ENCODE assay signal across 8 cellular contexts in genomic region chr1:18955116-18955441, GRCh38. TPM values are rescaled to one million over a fixed set of nuclear protein-coding genes. Genes with fewer than 3 reads are reported as not detected.
A peak's percentile ranks its signal among the peaks of the same experiment; 100 is the strongest.
DNase-seq lines count a peak whose midpoint lies in the region; ATAC-seq and TF ChIP-seq lines count a peak whose summit lies in the region.

No MANE protein-coding gene starts in this region.

- H3K36me3 ChIP-seq in body of pancreas (replicated peaks in 1 of 2; ENCODE audit: insufficient read depth in 1 of 2, low read depth in 2 of 2), result no peaks in the 10 kb centered on the region
- H3K36me3 ChIP-seq in lower lobe of right lung, result no peaks in the 10 kb centered on the region
- H3K36me3 ChIP-seq in transverse colon, result no peaks in the 10 kb centered on the region

- peak overlapping the region; percentile 89 for H3K4me3 Mint-ChIP-seq in activated T-cell treated with anti-CD3 and anti-CD28 coated beads, Interleukin-2, amount 50 U/mL, for 4 hours

- H3K9me3 Mint-ChIP-seq in activated T-cell treated with anti-CD3 and anti-CD28 coated beads, Interleukin-2, amount 50 U/mL, for 4 hours, result no peaks in the 10 kb centered on the region

- no peaks in the 10 kb centered on the region for H3K27me3 Mint-ChIP-seq in activated T-cell treated with anti-CD3 and anti-CD28 coated beads, Interleukin-2, amount 50 U/mL, for 4 hours (ENCODE audit: low read depth)

- H3K9me3 ChIP-seq in body of pancreas (no peaks in the 10 kb centered on the region), lower lobe of right lung (no peaks in the 10 kb centered on the region), transverse colon (no peaks in the 10 kb centered on the region)

- H3K27ac ChIP-seq in body of pancreas (peak overlapping the region; percentile 77 to 87 (median 83)), lower lobe of right lung (peak overlapping the region; percentile 83), transverse colon (peak overlapping the region; percentile 82 to 91 (median 88))

- peaks cover 2% of the 10 kb centered on the region for H3K36me3 Mint-ChIP-seq in activated T-cell treated with anti-CD3 and anti-CD28 coated beads, Interleukin-2, amount 50 U/mL, for 4 hours (ENCODE audit: insufficient read depth)

- H3K4me1 ChIP-seq in body of pancreas, result peaks cover 60% of the 10 kb centered on the region
- H3K4me1 ChIP-seq in lower lobe of right lung, result peaks cover 61% of the 10 kb centered on the region
- peaks cover 7 to 59% (median 39%) of the 10 kb centered on the region in 4 donors for H3K4me1 ChIP-seq in transverse colon

- H3K4me3 ChIP-seq in body of pancreas, result peak overlapping the region; percentile 24 to 76
- H3K4me3 ChIP-seq in lower lobe of right lung, result peak overlapping the region; percentile 75
- peak overlapping the region; percentile 62 to 91 (median 76) for H3K4me3 ChIP-seq in transverse colon

- 2 to 12% methylated on average over 6 of the region's 6 CpGs for WGBS in body of pancreas, 2 donors
- WGBS in transverse colon (ENCODE audit: low coverage in 1 of 2), 2 donors, result 18 to 26% methylated on average over 3 to 6 of the region's 6 CpGs

- no peak for ATAC-seq in activated T-cell treated with anti-CD3 and anti-CD28 coated beads, Interleukin-2, amount 50 U/mL, for 4 hours
- ATAC-seq in body of pancreas, result no peak
- no peak for ATAC-seq in lower lobe of right lung

- TF ChIP-seq CTCF in body of pancreas (IDR thresholded peaks at IDR 0.05) (no peak), lower lobe of right lung (IDR thresholded peaks at IDR 0.05) (no peak), transverse colon (IDR thresholded peaks at IDR 0.05) (no peak)

- in situ Hi-C loops in transverse colon (cut with MboI; ENCODE audit: low pct_ligation_motif_present in 1 of 4, low pct_unique_long_range_greater_than_20kb in 1 of 4, low sequenced_read_pairs in 3 of 4), result no loop called here

- no peak for TF ChIP-seq EP300 in transverse colon (IDR thresholded peaks at IDR 0.05; ENCODE audit: low read depth)

- DNase-seq in activated T-cell treated with anti-CD3 and anti-CD28 coated beads, Interleukin-2, amount 50 U/mL, for 4 hours, result no peak
- no peak for DNase-seq in activated T-cell treated with anti-CD3 and anti-CD28 coated beads, Interleukin-2, amount 50 U/mL, for 1 hour
- DNase-seq in body of pancreas, result no peak
- no peak for DNase-seq in lower lobe of right lung
- DNase-seq in transverse colon, result no peak
- no peak for DNase-seq in RKO (ENCODE audit: low spot score)
- DNase-seq in epidermal melanocyte (ENCODE audit: insufficient read length, low spot score), result no peak
- DNase-seq in NCI-H748 treated with DMSO at 0.1 percent for 48 hours (lab: John Stamatoyannopoulos, UW), result no peak

- intact Hi-C loops in body of pancreas (cut with DNase I) (loop anchor here (10.0 kb wide), 1 partner anchor 50 kb away; the partner anchor contains the start of gene ALDH4A1), lower lobe of right lung (cut with DNase I) (no loop called here), transverse colon (cut with DNase I; ENCODE audit: low total_unique reads) (loop anchor here (5.0 kb wide), 1 partner anchor 48 kb away; no protein-coding TSS in a partner anchor)

- TF ChIP-seq POLR2A in body of pancreas (IDR thresholded peaks at IDR 0.05) (peak in 1 of 3 donors; percentile 5), transverse colon (IDR thresholded peaks at IDR 0.05) (no peak)

- peaks cover 66% of the 10 kb centered on the region for H3K4me1 Mint-ChIP-seq in activated T-cell treated with anti-CD3 and anti-CD28 coated beads, Interleukin-2, amount 50 U/mL, for 4 hours (ENCODE audit: low read depth)

- no peaks in the 10 kb centered on the region for H3K27me3 ChIP-seq in body of pancreas
- H3K27me3 ChIP-seq in lower lobe of right lung (ENCODE audit: low read depth), result no peaks in the 10 kb centered on the region
- no peaks in the 10 kb centered on the region for H3K27me3 ChIP-seq in transverse colon

RNA-seq across cellular contexts. Expression of gene IFFO2, which starts 1.4 kb away (rescaled TPM):
- 10 to 100 TPM; 36.0 to 47.6 (median 36.1) TPM for total RNA-seq in activated T-cell treated with anti-CD3 and anti-CD28 coated beads, Interleukin-2, amount 50 U/mL, for 4 hours
- total RNA-seq in body of pancreas, result 100 to 1,000 TPM in 1 of 2 donors, 10 to 100 TPM in 1; 23.1 to 219 TPM
- 9.8 TPM for total RNA-seq in lower lobe of right lung
- total RNA-seq in transverse colon, result 100 to 1,000 TPM in 1 of 4 donors, 10 to 100 TPM in 2, 1 to 10 TPM in 1; 5.0 to 145 (median 13.6) TPM

RNA-seq across cellular contexts. Expression of gene ALDH4A1, which starts 52.7 kb away (rescaled TPM):
- total RNA-seq in activated T-cell treated with anti-CD3 and anti-CD28 coated beads, Interleukin-2, amount 50 U/mL, for 4 hours, result 1 to 10 TPM; 4.2 to 4.6 (median 4.4) TPM
- total RNA-seq in body of pancreas (10 to 100 TPM in 1 of 2 donors, 1 to 10 TPM in 1; 4.7 to 15.5 TPM), lower lobe of right lung (11.7 TPM), transverse colon (1 to 10 TPM; 3.8 to 6.0 (median 4.8) TPM)
